9 cellular contexts compared by ENCODE assay signal in the genomic region with DNA sequence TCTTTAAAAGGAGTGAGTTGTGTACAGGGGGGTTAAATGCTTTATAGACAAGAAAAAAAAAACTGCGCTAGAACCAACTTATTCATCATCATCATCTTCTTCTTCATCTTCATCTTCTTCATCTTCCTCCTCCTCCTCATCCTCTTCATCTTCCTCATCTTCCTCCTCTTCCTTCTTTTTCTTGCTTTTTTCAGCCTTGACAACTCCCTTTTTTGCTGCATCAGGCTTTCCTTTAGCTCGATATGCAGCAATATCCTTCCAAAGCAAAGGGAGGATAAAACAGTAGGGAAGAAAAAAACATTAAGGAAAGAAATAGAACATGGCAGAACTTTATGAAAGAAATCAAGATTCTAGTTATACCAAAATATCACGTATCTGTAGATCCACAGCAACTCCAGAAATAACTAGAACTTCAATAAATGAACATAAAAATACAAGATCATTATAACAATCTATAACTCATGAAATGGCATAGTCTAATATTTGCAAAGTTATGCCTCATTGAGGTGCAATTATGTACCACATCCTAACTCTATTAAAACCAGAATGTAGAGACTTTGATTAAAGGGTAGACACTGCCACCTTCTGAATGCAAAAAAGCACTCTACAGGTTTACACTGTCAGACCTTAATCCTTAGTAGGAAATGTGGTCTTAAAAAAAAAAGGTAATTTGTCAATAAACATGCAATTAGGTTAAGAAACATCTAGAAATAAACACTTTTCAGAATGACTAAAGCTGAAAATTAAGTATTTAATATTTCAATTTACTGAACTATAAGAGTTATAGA. TPM values are rescaled to one million over a fixed set of nuclear protein-coding genes. Genes with fewer than 3 reads are reported as not detected.
DNase-seq lines count a peak whose midpoint lies in the region; TF ChIP-seq lines count a peak whose summit lies in the region.
"Not testable (repeated sequence)": the region's sequence is repeated elsewhere in the genome, so short reads cannot be mapped to it uniquely, and the experiment has no call there.
"Had no signal": no experiment of that assay in that cellular context is flagged by ENCODE, and none has a peak within 500 bp of the region (broad histone marks: within the 10 kb centered on the region; RNA-seq: fewer than 3 reads in every experiment).

No MANE protein-coding gene starts in this region.

- not testable (repeated sequence) for H3K4me3 ChIP-seq in breast epithelium; skeletal muscle satellite cell (ENCODE audit: low read length)
- peak overlapping the region in 1 of 2 experiments; percentile 85 for H3K4me3 ChIP-seq in mesenchymal stem cell (ENCODE audit: insufficient read depth in 1 of 2, low read depth in 1 of 2, low read length in 2 of 2)

- not testable (repeated sequence) for H3K36me3 ChIP-seq in breast epithelium
- peaks cover 4 to 43% of the 10 kb centered on the region in 2 experiments for H3K36me3 ChIP-seq in mesenchymal stem cell (ENCODE audit: control insufficient read depth in 1 of 2, insufficient read depth in 2 of 2, low read depth in 1 of 2, low read length in 2 of 2)
- peaks cover 22% of the 10 kb centered on the region for H3K36me3 ChIP-seq in skeletal muscle satellite cell (ENCODE audit: insufficient read depth, low read length)

- peak overlapping the region in 1 of 2 donors; percentile 16 for H3K27ac ChIP-seq in breast epithelium
- not testable (repeated sequence) for H3K27ac ChIP-seq in mesenchymal stem cell (ENCODE audit: low read length, poor library complexity, severe bottlenecking)

- not testable (repeated sequence) for H2BK12ac ChIP-seq in mesenchymal stem cell (ENCODE audit: low read length in 2 of 2)

- no CpG with 5 or more reads among the region's 3 CpGs for WGBS in mesenchymal stem cell

- peaks cover 31% of the 10 kb centered on the region for H3K4me1 Mint-ChIP-seq in activated CD4-positive, alpha-beta T cell treated with anti-CD3 and anti-CD28 coated beads, Interleukin-2, amount 10 ng/mL, durations not matched to agents 24 days and 14 days

- H3K18ac ChIP-seq in mesenchymal stem cell (ENCODE audit: low read depth in 1 of 2, low read length in 2 of 2), result not testable (repeated sequence)

- peaks cover 54% of the 10 kb centered on the region for H3K36me3 Mint-ChIP-seq in activated CD4-positive, alpha-beta T cell treated with anti-CD3 and anti-CD28 coated beads, Interleukin-2, amount 10 ng/mL, durations not matched to agents 24 days and 14 days (ENCODE audit: low read depth)

- H3K9me3 Mint-ChIP-seq in activated CD4-positive, alpha-beta T cell treated with anti-CD3 and anti-CD28 coated beads, Interleukin-2, amount 10 ng/mL, durations not matched to agents 24 days and 14 days, result not testable (repeated sequence)

- H3K4me1 ChIP-seq in breast epithelium; mesenchymal stem cell (ENCODE audit: control insufficient read depth, insufficient read depth, low read depth, low read length): not testable (repeated sequence)
- peaks cover 19% of the 10 kb centered on the region for H3K4me1 ChIP-seq in skeletal muscle satellite cell (ENCODE audit: control insufficient read depth, insufficient read depth, low read length)

- H3K23ac ChIP-seq in mesenchymal stem cell (ENCODE audit: low read length in 2 of 2), result not testable (repeated sequence)

- H3K4ac ChIP-seq in mesenchymal stem cell (ENCODE audit: low read depth in 1 of 2, low read length in 2 of 2), result not testable (repeated sequence)

- not testable (repeated sequence) for H3K9me3 ChIP-seq in breast epithelium; mesenchymal stem cell (ENCODE audit: control insufficient read depth, low read length); skeletal muscle satellite cell (replicated peaks; ENCODE audit: low read length)

- H3K14ac ChIP-seq in mesenchymal stem cell (ENCODE audit: low read length in 2 of 2), result not testable (repeated sequence)

- not testable (repeated sequence) for H2BK15ac ChIP-seq in mesenchymal stem cell (ENCODE audit: low read depth, poor library complexity, severe bottlenecking)

- H3K27me3 ChIP-seq in breast epithelium; mesenchymal stem cell (ENCODE audit: control insufficient read depth in 1 of 2, insufficient read depth in 1 of 2, low read length in 2 of 2); skeletal muscle satellite cell (ENCODE audit: control insufficient read depth, insufficient read depth, low read length): not testable (repeated sequence)

- H2BK5ac ChIP-seq in mesenchymal stem cell (ENCODE audit: low read depth, low read length, poor library complexity, severe bottlenecking), result not testable (repeated sequence)

- H2AK5ac ChIP-seq in mesenchymal stem cell (ENCODE audit: low read length, severe bottlenecking), result not testable (repeated sequence)

- not testable (repeated sequence) for H2BK120ac ChIP-seq in mesenchymal stem cell (ENCODE audit: low read depth, low read length)

- peak overlapping the region; percentile 61 for H3K4me3 Mint-ChIP-seq in activated CD4-positive, alpha-beta T cell treated with anti-CD3 and anti-CD28 coated beads, Interleukin-2, amount 10 ng/mL, durations not matched to agents 24 days and 14 days

- not testable (repeated sequence) for H4K91ac ChIP-seq in mesenchymal stem cell (ENCODE audit: low read length)

- H3K9ac ChIP-seq in mesenchymal stem cell (ENCODE audit: low read length), result peak overlapping the region; percentile 98
- peak overlapping the region; percentile 98 for H3K9ac ChIP-seq in skeletal muscle satellite cell (ENCODE audit: low read depth, low read length)

- intact Hi-C loops in activated CD4-positive, alpha-beta T cell treated with anti-CD3 and anti-CD28 coated beads, Interleukin-2, amount 10 ng/mL, durations not matched to agents 24 days and 14 days (cut with micrococcal nuclease), result loop anchor here (1.0 to 10.0 kb wide), 3 partner anchors 213 to 867 kb away; a partner anchor contains a TSS
- intact Hi-C loops in breast epithelium (cut with DNase I; ENCODE audit: low total_unique reads), result loop anchor here (10.0 kb wide), 2 partner anchors 153 to 327 kb away; a partner anchor contains a TSS

- peak; percentile 43 for TF ChIP-seq CTCF in GM12873 (IDR thresholded peaks at IDR 0.05; ENCODE audit: insufficient read depth, low read depth, low read length, missing control alignments)
- peak in 2 of 3 donors; percentile 49 to 50 for TF ChIP-seq CTCF in breast epithelium (IDR thresholded peaks at IDR 0.05)

- peak overlapping the region; percentile 76 for H3K27ac Mint-ChIP-seq in activated CD4-positive, alpha-beta T cell treated with anti-CD3 and anti-CD28 coated beads, Interleukin-2, amount 10 ng/mL, durations not matched to agents 24 days and 14 days

- H3K4me2 ChIP-seq in mesenchymal stem cell (ENCODE audit: low read length, poor library complexity, severe bottlenecking), result not testable (repeated sequence)
- peak overlapping the region; percentile 95 for H3K4me2 ChIP-seq in skeletal muscle satellite cell (ENCODE audit: low read length)

- TF ChIP-seq POLR2A in breast epithelium (IDR thresholded peaks at IDR 0.05), result not testable (repeated sequence)

- H4K8ac ChIP-seq in mesenchymal stem cell (ENCODE audit: low read length), result not testable (repeated sequence)

- not testable (repeated sequence) for H3K79me1 ChIP-seq in mesenchymal stem cell (replicated peaks; ENCODE audit: low read length, poor library complexity, severe bottlenecking)

- not testable (repeated sequence) for H3K27me3 Mint-ChIP-seq in activated CD4-positive, alpha-beta T cell treated with anti-CD3 and anti-CD28 coated beads, Interleukin-2, amount 10 ng/mL, durations not matched to agents 24 days and 14 days

- DNase-seq in Ammon's horn (ENCODE audit: low spot score) (peak; percentile 45), NCI-H345 (lab: John Stamatoyannopoulos, UW) (peak; percentile 8), fibroblast of the conjunctiva (ENCODE audit: low read depth) (peak; percentile 37), mesenchymal stem cell (peak; percentile 53)
- peak; percentile 66 for DNase-seq in activated CD4-positive, alpha-beta T cell treated with anti-CD3 and anti-CD28 coated beads, Interleukin-2, amount 10 ng/mL, durations not matched to agents 24 days and 14 days
- DNase-seq in breast epithelium (ENCODE audit: low spot score in 2 of 2), result not testable (repeated sequence)

- H2AFZ ChIP-seq in mesenchymal stem cell (ENCODE audit: low read depth, low read length), result not testable (repeated sequence)

RNA-seq across cellular contexts. Expression of a gene that starts 4.3 kb away (rescaled TPM):
- total RNA-seq in activated CD4-positive, alpha-beta T cell treated with anti-CD3 and anti-CD28 coated beads, Interleukin-2, amount 10 ng/mL, durations not matched to agents 24 days and 14 days, result 624 and 640 TPM in 2 replicates
- 100 to 1,000 TPM; 185 to 269 (median 262) TPM for total RNA-seq in breast epithelium
- 349 TPM for polyA plus RNA-seq in mesenchymal stem cell (2013, experiment 1 of 2)
- polyA plus RNA-seq in mesenchymal stem cell (2013, experiment 2 of 2), result 353 TPM
- total RNA-seq in skeletal muscle satellite cell (2012; rRNA removed), result 111 and 136 TPM in 2 replicates

RNA-seq across cellular contexts. Expression of a gene that starts 39.2 kb away (rescaled TPM):
- not detected in 2 replicates for total RNA-seq in activated CD4-positive, alpha-beta T cell treated with anti-CD3 and anti-CD28 coated beads, Interleukin-2, amount 10 ng/mL, durations not matched to agents 24 days and 14 days
- 1 to 10 TPM in 1 of 3 donors, under 1 TPM in 1, not detected in 1; 0.98 to 1.3 TPM for total RNA-seq in breast epithelium
- polyA plus RNA-seq in mesenchymal stem cell (2013, experiment 1 of 2), result 0.14 TPM
- polyA plus RNA-seq in mesenchymal stem cell (2013, experiment 2 of 2), result 0.08 TPM
- total RNA-seq in skeletal muscle satellite cell (2012; rRNA removed), result not detected in 2 replicates
- total RNA-seq: occipital lobe had no signal
